2 cellular contexts compared by ENCODE assay signal in the genomic region with DNA sequence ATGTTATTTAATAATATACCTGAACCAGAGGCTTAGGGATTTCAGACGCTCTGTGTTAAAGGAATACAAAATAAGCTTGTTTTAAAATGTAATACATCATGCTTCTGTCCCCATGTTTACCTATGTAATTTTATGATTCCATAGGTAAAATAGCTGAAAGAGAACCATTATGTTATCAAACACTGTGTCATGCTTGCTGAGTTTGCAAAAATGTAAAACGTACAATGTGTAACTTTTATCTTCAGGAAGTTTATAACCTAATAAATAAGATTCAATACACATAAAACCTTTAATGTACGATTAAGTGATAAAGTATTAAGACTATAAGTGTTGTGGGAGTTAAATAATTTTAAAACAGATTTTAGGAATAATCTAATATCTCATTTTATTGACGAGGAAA.
TF ChIP-seq lines count a peak whose summit lies in the region.

No MANE protein-coding gene starts in this region.

TF ChIP-seq in HepG2, 621 proteins besides CTCF, POLR2A, EP300 and RAD21 (continued from another document):
- TF ChIP-seq ZSCAN22 (CRISPR knock-in tag; IDR thresholded peaks at IDR 0.05): no peak

TF ChIP-seq in K562, 482 proteins besides CTCF, POLR2A, EP300 and RAD21 (continued from another document):
- TF ChIP-seq, protein P1, sequence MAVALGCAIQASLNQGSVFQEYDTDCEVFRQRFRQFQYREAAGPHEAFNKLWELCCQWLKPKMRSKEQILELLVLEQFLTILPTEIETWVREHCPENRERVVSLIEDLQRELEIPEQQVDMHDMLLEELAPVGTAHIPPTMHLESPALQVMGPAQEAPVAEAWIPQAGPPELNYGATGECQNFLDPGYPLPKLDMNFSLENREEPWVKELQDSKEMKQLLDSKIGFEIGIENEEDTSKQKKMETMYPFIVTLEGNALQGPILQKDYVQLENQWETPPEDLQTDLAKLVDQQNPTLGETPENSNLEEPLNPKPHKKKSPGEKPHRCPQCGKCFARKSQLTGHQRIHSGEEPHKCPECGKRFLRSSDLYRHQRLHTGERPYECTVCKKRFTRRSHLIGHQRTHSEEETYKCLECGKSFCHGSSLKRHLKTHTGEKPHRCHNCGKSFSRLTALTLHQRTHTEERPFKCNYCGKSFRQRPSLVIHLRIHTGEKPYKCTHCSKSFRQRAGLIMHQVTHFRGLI (CRISPR knock-in tag; IDR thresholded peaks at IDR 0.05): no peak
- no peak for TF ChIP-seq ZNF41 (CRISPR knock-in tag; conservative IDR thresholded peaks at IDR 0.05)
- TF ChIP-seq ZNF316 (IDR thresholded peaks at IDR 0.05): peak; percentile 59; the same call in 1 of the 2 replicates
- peak; percentile 40 for TF ChIP-seq C11orf30 (IDR thresholded peaks at IDR 0.05; ENCODE audit: low read depth)
- TF ChIP-seq DNMT1 (IDR thresholded peaks at IDR 0.05): no peak
- TF ChIP-seq, protein P2, sequence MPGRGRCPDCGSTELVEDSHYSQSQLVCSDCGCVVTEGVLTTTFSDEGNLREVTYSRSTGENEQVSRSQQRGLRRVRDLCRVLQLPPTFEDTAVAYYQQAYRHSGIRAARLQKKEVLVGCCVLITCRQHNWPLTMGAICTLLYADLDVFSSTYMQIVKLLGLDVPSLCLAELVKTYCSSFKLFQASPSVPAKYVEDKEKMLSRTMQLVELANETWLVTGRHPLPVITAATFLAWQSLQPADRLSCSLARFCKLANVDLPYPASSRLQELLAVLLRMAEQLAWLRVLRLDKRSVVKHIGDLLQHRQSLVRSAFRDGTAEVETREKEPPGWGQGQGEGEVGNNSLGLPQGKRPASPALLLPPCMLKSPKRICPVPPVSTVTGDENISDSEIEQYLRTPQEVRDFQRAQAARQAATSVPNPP (IDR thresholded peaks at IDR 0.05; ENCODE audit: borderline replicate concordance, insufficient read depth, insufficient read length): no peak
